9 cellular contexts compared by ENCODE assay signal in genomic region chr11:6818967-6819366, GRCh38. TPM values are rescaled to one million over a fixed set of nuclear protein-coding genes. Genes with fewer than 3 reads are reported as not detected.
"Had no signal": no experiment of that assay in that cellular context is flagged by ENCODE, and none has a peak within 500 bp of the region (broad histone marks: within the 10 kb centered on the region; RNA-seq: fewer than 3 reads in every experiment).

No MANE protein-coding gene starts in this region.

- H3K27ac Mint-ChIP-seq: IgD-negative memory B cell had no signal

- H3K36me3 Mint-ChIP-seq: IgD-negative memory B cell had no signal

- ATAC-seq: HepG2, K562 had no signal

- H3K27ac ChIP-seq: HL-60 had no signal

- DNase-seq: IMR-90, KBM-7, KG1 had no signal

- H3K4me3 ChIP-seq: K562 had no signal

RNA-seq across cellular contexts. Expression of gene OR6A2, which starts 19.5 kb away (rescaled TPM):
- total RNA-seq: HepG2, HT1080 had no signal
- polyA plus RNA-seq: HepG2, IgD-negative memory B cell had no signal

RNA-seq across cellular contexts. Expression of gene OR10A5, which starts 26.5 kb away (rescaled TPM):
- total RNA-seq: HepG2, HT-29, HT1080, IMR-90, K562 had no signal
- polyA plus RNA-seq: HepG2, IgD-negative memory B cell, IMR-90 had no signal

RNA-seq across cellular contexts. Expression of gene OR2AG1, which starts 36.1 kb away (rescaled TPM):
- total RNA-seq: HepG2, HT-29, HT1080, IMR-90, K562 had no signal
- polyA plus RNA-seq: HepG2, IgD-negative memory B cell, IMR-90 had no signal

RNA-seq across cellular contexts. Expression of gene OR10A2, which starts 43.9 kb away (rescaled TPM):
- total RNA-seq: HepG2, HT-29, HT1080, IMR-90, K562 had no signal
- polyA plus RNA-seq: HepG2, IgD-negative memory B cell, IMR-90 had no signal

RNA-seq across cellular contexts. Expression of gene OR2AG2, which starts 47.2 kb away (rescaled TPM):
- total RNA-seq: HepG2, HT1080 had no signal
- polyA plus RNA-seq: HepG2, IgD-negative memory B cell had no signal
